ENCODE assay signal across 8 cellular contexts in the genomic region with DNA sequence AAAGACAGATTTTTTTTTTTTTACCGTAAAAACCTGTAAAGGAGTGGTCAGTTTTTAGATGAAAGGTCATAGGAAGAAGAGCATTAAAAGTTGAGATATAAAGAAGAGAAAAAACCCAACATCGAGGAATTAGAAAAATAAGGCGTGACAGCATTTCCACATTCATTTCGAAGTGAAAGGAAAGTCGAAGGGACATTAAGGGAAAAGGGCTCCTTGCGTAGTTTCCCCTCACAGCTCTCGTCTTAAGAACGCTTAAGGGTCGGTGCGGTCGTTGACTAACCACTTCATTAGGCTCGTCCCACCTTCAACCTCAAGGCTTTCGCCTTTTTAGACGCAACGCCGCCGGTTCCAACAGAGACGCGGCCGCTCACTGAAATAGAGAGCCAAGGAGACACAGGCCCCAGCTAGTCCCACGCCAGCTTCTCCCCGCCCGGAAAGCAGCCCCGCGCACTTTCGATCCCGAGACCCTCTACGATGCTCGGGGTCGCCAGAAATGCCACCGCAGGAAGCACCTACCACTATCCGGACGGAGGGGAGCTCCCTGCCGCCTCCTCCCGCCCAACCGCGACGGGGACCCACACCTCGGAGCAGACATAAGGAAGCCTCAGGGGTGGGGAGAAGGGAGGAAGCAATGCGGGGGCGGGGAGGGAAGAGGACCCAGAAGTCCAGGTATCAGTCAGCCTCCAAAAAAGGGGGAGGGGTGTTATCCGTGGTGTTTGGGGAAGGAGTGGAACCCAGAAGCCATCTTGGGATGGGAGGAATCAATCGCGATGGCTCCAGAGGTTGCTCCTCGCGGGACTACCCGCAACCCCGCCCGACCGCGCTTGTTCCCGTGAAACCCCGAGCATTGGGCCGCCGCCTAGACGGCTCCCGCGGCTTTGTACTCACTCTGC. TPM values are rescaled to one million over a fixed set of nuclear protein-coding genes. Genes with fewer than 3 reads are reported as not detected.
DNase-seq lines count a peak whose midpoint lies in the region; ATAC-seq and TF ChIP-seq lines count a peak whose summit lies in the region.

No MANE protein-coding gene starts in this region.

- H3K4me1 ChIP-seq in mucosa of descending colon (ENCODE audit: low read depth): peaks cover 17% of the 10 kb centered on the region

- ATAC-seq in GM18870 (IDR thresholded peaks at IDR 0.05; ENCODE audit: unreplicated experiment) (peak; percentile 15), HG03135 (IDR thresholded peaks at IDR 0.05; ENCODE audit: unreplicated experiment) (peak; percentile 26), mucosa of descending colon (peak; percentile 75)

- no peak for TF ChIP-seq CTCF in mucosa of descending colon (IDR thresholded peaks at IDR 0.05)

- intact Hi-C loops in mucosa of descending colon (cut with DNase I, micrococcal nuclease): no loop called here

- H3K9me3 ChIP-seq in mucosa of descending colon: no peaks in the 10 kb centered on the region

- H3K4me3 ChIP-seq in mucosa of descending colon: peak overlapping the region; percentile 84

- H3K27ac ChIP-seq in epithelial cell of prostate: peak overlapping the region; percentile 77

- H3K36me3 ChIP-seq in mucosa of descending colon (ENCODE audit: low read depth): no peaks in the 10 kb centered on the region

- DNase-seq in AG20443 (ENCODE audit: low spot score): peak; percentile 83
- DNase-seq in NCI-H82 (lab: John Stamatoyannopoulos, UW): peak; percentile 71
- peak; percentile 46 for DNase-seq in activated T-cell treated with anti-CD3 and anti-CD28 coated beads for 48 hours (ENCODE audit: low read depth)
- DNase-seq in epithelial cell of prostate (ENCODE audit: low read depth, low spot score): no peak
- DNase-seq in mucosa of descending colon: peak; percentile 69 to 78 (median 72)
- peak; percentile 72 for DNase-seq in stimulated activated CD8-positive, alpha-beta memory T cell treated with anti-CD3 and anti-CD28 coated beads, Interleukin-4, amount 100 ng/mL, for 48 hours

RNA-seq across cellular contexts. Expression of gene TRA2A, which starts 0.6 kb away (rescaled TPM):
- 10 to 100 TPM; 74.6 to 79.3 (median 76.8) TPM for total RNA-seq in mucosa of descending colon

Comparison
In these comparisons a context has a peak if more than half of its experiments do, and no peak if none do; other contexts are left out.
1. ATAC-seq: peak in every context shown above with its lines; median percentile 75 in mucosa of descending colon; 26 in HG03135; 15 in GM18870.